9 cellular contexts compared by ENCODE assay signal in the genomic region with DNA sequence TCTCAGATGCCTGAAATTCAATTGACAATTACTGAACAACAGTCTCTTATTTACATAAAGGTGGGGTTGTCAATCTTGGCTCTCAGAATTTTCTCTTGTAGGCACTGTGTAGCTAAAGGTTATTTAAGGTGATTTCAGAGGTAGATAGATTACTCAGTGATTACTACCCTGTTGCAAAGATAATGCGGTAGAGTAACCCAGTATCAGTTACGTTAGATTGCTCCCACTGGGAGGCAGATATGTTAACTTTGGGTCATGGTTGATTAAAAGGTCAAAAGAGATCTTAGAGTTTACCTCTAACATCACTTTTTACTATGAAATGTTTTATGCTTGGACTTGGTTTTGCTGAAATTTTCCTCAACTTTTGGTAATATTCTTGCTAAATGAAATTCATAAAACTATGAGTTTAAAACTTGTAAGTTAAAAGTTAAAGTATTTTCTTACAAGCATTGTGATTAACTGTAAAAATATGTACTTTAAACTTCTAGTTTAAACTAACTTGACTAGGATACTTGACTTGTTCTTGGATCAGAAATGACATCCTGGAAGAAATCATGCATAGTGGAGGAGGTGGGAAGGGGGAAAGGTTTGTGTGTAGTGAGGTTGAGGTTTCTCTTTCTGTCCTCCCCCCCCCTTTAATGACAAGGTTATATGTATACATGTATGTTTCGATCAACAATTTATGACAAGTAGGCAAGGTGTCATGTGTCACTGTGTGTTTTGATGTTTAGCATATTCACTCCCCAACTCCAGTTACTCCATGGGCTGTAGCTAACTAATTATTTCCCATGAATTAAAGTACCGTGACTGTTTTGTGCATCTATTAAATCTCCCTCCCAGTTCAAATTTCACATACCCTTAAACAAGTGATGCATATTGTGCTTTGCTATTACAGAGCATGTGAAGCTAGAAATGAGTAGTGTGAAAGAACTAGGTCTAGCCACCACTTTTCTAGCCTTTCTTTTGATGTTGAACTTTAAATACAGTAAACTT. TPM values are rescaled to one million over a fixed set of nuclear protein-coding genes. Genes with fewer than 3 reads are reported as not detected.
DNase-seq lines count a peak whose midpoint lies in the region; ATAC-seq, FAIRE-seq and TF ChIP-seq lines count a peak whose summit lies in the region.
"Had no signal": no experiment of that assay in that cellular context is flagged by ENCODE, and none has a peak within 500 bp of the region (broad histone marks: within the 10 kb centered on the region; RNA-seq: fewer than 3 reads in every experiment).

No MANE protein-coding gene starts in this region.

- no peak overlapping the region for H3K9ac ChIP-seq in endodermal cell (ENCODE audit: extremely low read depth, low read length, poor library complexity, severe bottlenecking)

- no peaks in the 10 kb centered on the region for H3K36me3 Mint-ChIP-seq in endodermal cell (ENCODE audit: low read depth)

- H3K27ac Mint-ChIP-seq in endodermal cell, result no peak overlapping the region

- H3K9me3 Mint-ChIP-seq in endodermal cell, result no peaks in the 10 kb centered on the region

- ATAC-seq in HG02763 (IDR thresholded peaks at IDR 0.05; ENCODE audit: unreplicated experiment), result no peak

- no peak for DNase-seq in GM12891 (ENCODE audit: insufficient read length, low spot score)
- DNase-seq in NCI-H2171 (lab: John Stamatoyannopoulos, UW), result peak; percentile 20
- DNase-seq in endodermal cell, result no peak
- DNase-seq in retinal pigment epithelial cell (ENCODE audit: low read depth), result no peak
- no peak for DNase-seq in germinal center (ENCODE audit: low spot score)
- no peak for DNase-seq in NCI-H187 treated with DMSO at 0.1 percent for 48 hours (lab: John Stamatoyannopoulos, UW)
- DNase-seq in AG08396 (ENCODE audit: low spot score), result no peak
- DNase-seq: effector memory CD4-positive, alpha-beta T cell had no signal

- H3K4me3 Mint-ChIP-seq in endodermal cell, result peak overlapping the region; percentile 75

- 41 to 100% methylated on average over 1 to 3 of the region's 4 CpGs for WGBS in endodermal cell (ENCODE audit: insufficient coverage in 1 of 2, insufficient read length in 1 of 2), 2 experiments

- H3K27me3 Mint-ChIP-seq in endodermal cell (ENCODE audit: insufficient read depth), result peaks cover 36% of the 10 kb centered on the region

- peaks cover 63% of the 10 kb centered on the region for H3K4me1 Mint-ChIP-seq in endodermal cell

- peaks cover 20% of the 10 kb centered on the region for H3K27me3 ChIP-seq in endodermal cell (ENCODE audit: control insufficient read depth, insufficient read depth, low read length, poor library complexity, severe bottlenecking)

- H3K27ac ChIP-seq in endodermal cell (ENCODE audit: low read depth, low read length), result no peak overlapping the region

- H3K4me1 ChIP-seq in endodermal cell (ENCODE audit: control insufficient read depth, insufficient read depth, low read length), result peaks cover 26% of the 10 kb centered on the region

- no peaks in the 10 kb centered on the region for H3K9me3 ChIP-seq in endodermal cell (ENCODE audit: control insufficient read depth, low read length)

- peak; percentile 89 for FAIRE-seq in GM12891 (lab: Jason Lieb, UNC)

- no peaks in the 10 kb centered on the region for H3K36me3 ChIP-seq in endodermal cell (ENCODE audit: control insufficient read depth, insufficient read depth, low read length)

- no peak for TF ChIP-seq POLR2A in GM12891 (IDR thresholded peaks at IDR 0.05; ENCODE audit: low read depth, low read length)

- H3K4me3 ChIP-seq in endodermal cell (ENCODE audit: low read length), result peak overlapping the region; percentile 87
- H3K4me3 ChIP-seq in retinal pigment epithelial cell (ENCODE audit: low read length), result peak overlapping the region; percentile 69

- TF ChIP-seq CTCF in endodermal cell (conservative IDR thresholded peaks at IDR 0.05) (no peak), retinal pigment epithelial cell (conservative IDR thresholded peaks at IDR 0.05; ENCODE audit: low read depth, low read length) (no peak)

TF ChIP-seq in GM12891, 5 proteins besides CTCF, POLR2A, EP300 and RAD21:
- TF ChIP-seq PAX5 (IDR thresholded peaks at IDR 0.05; ENCODE audit: insufficient read depth, low read length, severe bottlenecking), result no peak
- no peak for TF ChIP-seq SPI1 (IDR thresholded peaks at IDR 0.05; ENCODE audit: low read depth, low read length)
- no peak for TF ChIP-seq POLR2AphosphoS5 (IDR thresholded peaks at IDR 0.05; ENCODE audit: low read depth, low read length)
- TF ChIP-seq POU2F2 (IDR thresholded peaks at IDR 0.05; ENCODE audit: low read depth, low read length), result no peak
- no peak for TF ChIP-seq TAF1 (IDR thresholded peaks at IDR 0.05; ENCODE audit: low read depth, low read length)

RNA-seq across cellular contexts. Expression of a gene that starts 2.9 kb away (rescaled TPM):
- 5.3 TPM for polyA plus RNA-seq in GM12891 (2012; ENCODE audit: low read depth, missing spikeins)
- 10 to 100 TPM; 47.9 to 58.8 TPM for total RNA-seq in endodermal cell
- polyA plus RNA-seq in endodermal cell (2013, experiment 1 of 2), result 63.8 TPM
- 78.1 TPM for polyA plus RNA-seq in endodermal cell (2013, experiment 2 of 2)
